In the genomic region with DNA sequence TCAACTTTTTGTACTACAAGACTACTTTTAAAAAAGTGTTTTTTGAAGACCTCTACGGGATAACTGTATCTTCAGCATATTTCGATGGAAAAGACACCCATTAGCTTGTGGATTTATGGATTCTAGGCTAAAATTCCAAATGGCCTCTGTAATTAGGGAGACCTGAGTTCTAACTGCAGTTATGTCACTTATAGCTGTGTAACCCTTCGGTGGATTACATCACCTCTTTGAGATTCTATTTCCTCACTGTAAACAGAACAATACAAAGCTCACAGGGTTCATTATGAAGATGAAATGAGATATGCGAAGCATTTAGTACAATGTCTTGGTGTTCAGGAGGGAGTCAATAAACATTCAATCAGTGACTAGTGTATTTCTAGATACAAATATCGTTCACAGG, we compare ENCODE assay signal across 1 cellular context.
TF ChIP-seq lines count a peak whose summit lies in the region.

No MANE protein-coding gene starts in this region.

TF ChIP-seq in HepG2, 621 proteins besides CTCF, POLR2A, EP300 and RAD21 (continued from another document):
- TF ChIP-seq, protein P1, sequence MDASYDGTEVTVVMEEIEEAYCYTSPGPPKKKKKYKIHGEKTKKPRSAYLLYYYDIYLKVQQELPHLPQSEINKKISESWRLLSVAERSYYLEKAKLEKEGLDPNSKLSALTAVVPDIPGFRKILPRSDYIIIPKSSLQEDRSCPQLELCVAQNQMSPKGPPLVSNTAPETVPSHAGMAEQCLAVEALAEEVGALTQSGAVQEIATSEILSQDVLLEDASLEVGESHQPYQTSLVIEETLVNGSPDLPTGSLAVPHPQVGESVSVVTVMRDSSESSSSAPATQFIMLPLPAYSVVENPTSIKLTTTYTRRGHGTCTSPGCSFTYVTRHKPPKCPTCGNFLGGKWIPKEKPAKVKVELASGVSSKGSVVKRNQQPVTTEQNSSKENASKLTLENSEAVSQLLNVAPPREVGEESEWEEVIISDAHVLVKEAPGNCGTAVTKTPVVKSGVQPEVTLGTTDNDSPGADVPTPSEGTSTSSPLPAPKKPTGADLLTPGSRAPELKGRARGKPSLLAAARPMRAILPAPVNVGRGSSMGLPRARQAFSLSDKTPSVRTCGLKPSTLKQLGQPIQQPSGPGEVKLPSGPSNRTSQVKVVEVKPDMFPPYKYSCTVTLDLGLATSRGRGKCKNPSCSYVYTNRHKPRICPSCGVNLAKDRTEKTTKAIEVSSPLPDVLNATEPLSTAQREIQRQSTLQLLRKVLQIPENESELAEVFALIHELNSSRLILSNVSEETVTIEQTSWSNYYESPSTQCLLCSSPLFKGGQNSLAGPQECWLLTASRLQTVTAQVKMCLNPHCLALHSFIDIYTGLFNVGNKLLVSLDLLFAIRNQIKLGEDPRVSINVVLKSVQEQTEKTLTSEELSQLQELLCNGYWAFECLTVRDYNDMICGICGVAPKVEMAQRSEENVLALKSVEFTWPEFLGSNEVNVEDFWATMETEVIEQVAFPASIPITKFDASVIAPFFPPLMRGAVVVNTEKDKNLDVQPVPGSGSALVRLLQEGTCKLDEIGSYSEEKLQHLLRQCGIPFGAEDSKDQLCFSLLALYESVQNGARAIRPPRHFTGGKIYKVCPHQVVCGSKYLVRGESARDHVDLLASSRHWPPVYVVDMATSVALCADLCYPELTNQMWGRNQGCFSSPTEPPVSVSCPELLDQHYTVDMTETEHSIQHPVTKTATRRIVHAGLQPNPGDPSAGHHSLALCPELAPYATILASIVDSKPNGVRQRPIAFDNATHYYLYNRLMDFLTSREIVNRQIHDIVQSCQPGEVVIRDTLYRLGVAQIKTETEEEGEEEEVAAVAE (CRISPR knock-in tag; IDR thresholded peaks at IDR 0.05; ENCODE audit: borderline replicate concordance) = no peak
- TF ChIP-seq KAT7 (CRISPR knock-in tag; IDR thresholded peaks at IDR 0.05; ENCODE audit: borderline replicate concordance) = peak; percentile 68; the same call in 1 of the 2 replicates
- no peak for TF ChIP-seq ZNF772 (CRISPR knock-in tag; IDR thresholded peaks at IDR 0.05)
- TF ChIP-seq PCBP2 (optimal IDR thresholded peaks at IDR 0.05; ENCODE audit: low read depth, low read length, poor library complexity, severe bottlenecking) = no peak
- TF ChIP-seq ZNF652 (CRISPR knock-in tag; IDR thresholded peaks at IDR 0.05; ENCODE audit: borderline replicate concordance, low read depth) = peak; percentile 59; the same call in 1 of the 2 replicates
- TF ChIP-seq ATF7-NPFF (CRISPR knock-in tag; IDR thresholded peaks at IDR 0.05; ENCODE audit: low read depth) = no peak
- no peak for TF ChIP-seq NPAS2 (CRISPR knock-in tag; IDR thresholded peaks at IDR 0.05; ENCODE audit: borderline replicate concordance)
- no peak for TF ChIP-seq MYNN (CRISPR knock-in tag; IDR thresholded peaks at IDR 0.05; ENCODE audit: low read depth)
- TF ChIP-seq, protein P2, sequence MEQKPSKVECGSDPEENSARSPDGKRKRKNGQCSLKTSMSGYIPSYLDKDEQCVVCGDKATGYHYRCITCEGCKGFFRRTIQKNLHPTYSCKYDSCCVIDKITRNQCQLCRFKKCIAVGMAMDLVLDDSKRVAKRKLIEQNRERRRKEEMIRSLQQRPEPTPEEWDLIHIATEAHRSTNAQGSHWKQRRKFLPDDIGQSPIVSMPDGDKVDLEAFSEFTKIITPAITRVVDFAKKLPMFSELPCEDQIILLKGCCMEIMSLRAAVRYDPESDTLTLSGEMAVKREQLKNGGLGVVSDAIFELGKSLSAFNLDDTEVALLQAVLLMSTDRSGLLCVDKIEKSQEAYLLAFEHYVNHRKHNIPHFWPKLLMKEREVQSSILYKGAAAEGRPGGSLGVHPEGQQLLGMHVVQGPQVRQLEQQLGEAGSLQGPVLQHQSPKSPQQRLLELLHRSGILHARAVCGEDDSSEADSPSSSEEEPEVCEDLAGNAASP (CRISPR knock-in tag; IDR thresholded peaks at IDR 0.05; ENCODE audit: borderline replicate concordance) = no peak
- peak; percentile 85 for TF ChIP-seq GATAD2A (CRISPR knock-in tag; IDR thresholded peaks at IDR 0.05)
- TF ChIP-seq MXD4 (CRISPR knock-in tag; IDR thresholded peaks at IDR 0.05) = no peak
- peak; percentile 57; the same call in 1 of the 2 replicates for TF ChIP-seq FOXJ3 (CRISPR knock-in tag; IDR thresholded peaks at IDR 0.05; ENCODE audit: borderline replicate concordance)
- TF ChIP-seq, protein P3, sequence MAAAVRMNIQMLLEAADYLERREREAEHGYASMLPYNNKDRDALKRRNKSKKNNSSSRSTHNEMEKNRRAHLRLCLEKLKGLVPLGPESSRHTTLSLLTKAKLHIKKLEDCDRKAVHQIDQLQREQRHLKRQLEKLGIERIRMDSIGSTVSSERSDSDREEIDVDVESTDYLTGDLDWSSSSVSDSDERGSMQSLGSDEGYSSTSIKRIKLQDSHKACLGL (CRISPR knock-in tag; IDR thresholded peaks at IDR 0.05) = no peak
- no peak for TF ChIP-seq NFYC (CRISPR knock-in tag; IDR thresholded peaks at IDR 0.05)
- no peak for TF ChIP-seq SOX6 (IDR thresholded peaks at IDR 0.05)
- TF ChIP-seq SOX6 (CRISPR knock-in tag; IDR thresholded peaks at IDR 0.05) = peak; percentile 82
- TF ChIP-seq, protein P4, sequence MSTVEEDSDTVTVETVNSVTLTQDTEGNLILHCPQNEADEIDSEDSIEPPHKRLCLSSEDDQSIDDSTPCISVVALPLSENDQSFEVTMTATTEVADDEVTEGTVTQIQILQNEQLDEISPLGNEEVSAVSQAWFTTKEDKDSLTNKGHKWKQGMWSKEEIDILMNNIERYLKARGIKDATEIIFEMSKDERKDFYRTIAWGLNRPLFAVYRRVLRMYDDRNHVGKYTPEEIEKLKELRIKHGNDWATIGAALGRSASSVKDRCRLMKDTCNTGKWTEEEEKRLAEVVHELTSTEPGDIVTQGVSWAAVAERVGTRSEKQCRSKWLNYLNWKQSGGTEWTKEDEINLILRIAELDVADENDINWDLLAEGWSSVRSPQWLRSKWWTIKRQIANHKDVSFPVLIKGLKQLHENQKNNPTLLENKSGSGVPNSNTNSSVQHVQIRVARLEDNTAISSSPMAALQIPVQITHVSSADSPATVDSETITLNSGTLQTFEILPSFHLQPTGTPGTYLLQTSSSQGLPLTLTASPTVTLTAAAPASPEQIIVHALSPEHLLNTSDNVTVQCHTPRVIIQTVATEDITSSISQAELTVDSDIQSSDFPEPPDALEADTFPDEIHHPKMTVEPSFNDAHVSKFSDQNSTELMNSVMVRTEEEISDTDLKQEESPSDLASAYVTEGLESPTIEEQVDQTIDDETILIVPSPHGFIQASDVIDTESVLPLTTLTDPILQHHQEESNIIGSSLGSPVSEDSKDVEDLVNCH (CRISPR knock-in tag; IDR thresholded peaks at IDR 0.05) = no peak
- no peak for TF ChIP-seq ZNF121 (CRISPR knock-in tag; IDR thresholded peaks at IDR 0.05)
- 0 out of 2 replicates have a peak, but pooled peaks have one; percentile 36 for TF ChIP-seq ZNF331 (CRISPR knock-in tag; IDR thresholded peaks at IDR 0.05)
- TF ChIP-seq RAD51 (IDR thresholded peaks at IDR 0.05; ENCODE audit: borderline replicate concordance) = no peak
- no peak for TF ChIP-seq SRSF4 (IDR thresholded peaks at IDR 0.05; ENCODE audit: low read depth, low read length, poor library complexity, severe bottlenecking)
- TF ChIP-seq, protein P5, sequence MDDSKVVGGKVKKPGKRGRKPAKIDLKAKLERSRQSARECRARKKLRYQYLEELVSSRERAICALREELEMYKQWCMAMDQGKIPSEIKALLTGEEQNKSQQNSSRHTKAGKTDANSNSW (CRISPR knock-in tag; IDR thresholded peaks at IDR 0.05; ENCODE audit: borderline replicate concordance) = no peak
- no peak for TF ChIP-seq MED13 (CRISPR knock-in tag; IDR thresholded peaks at IDR 0.05)
- no peak for TF ChIP-seq CBX1 (IDR thresholded peaks at IDR 0.05; ENCODE audit: low read depth)
- TF ChIP-seq, protein P6, sequence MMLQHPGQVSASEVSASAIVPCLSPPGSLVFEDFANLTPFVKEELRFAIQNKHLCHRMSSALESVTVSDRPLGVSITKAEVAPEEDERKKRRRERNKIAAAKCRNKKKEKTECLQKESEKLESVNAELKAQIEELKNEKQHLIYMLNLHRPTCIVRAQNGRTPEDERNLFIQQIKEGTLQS (CRISPR knock-in tag; IDR thresholded peaks at IDR 0.05) = peak; percentile 52; the same call in 1 of the 2 replicates
- TF ChIP-seq ZNF264 (CRISPR knock-in tag; IDR thresholded peaks at IDR 0.05) = no peak
- peak in 1 of 2 experiments; percentile 57; a peak in 1 of 4 replicates for TF ChIP-seq KLF16 (CRISPR knock-in tag; IDR thresholded peaks at IDR 0.05)
- TF ChIP-seq SPEN (CRISPR knock-in tag; IDR thresholded peaks at IDR 0.05; ENCODE audit: low read depth) = no peak
- TF ChIP-seq, protein P7, sequence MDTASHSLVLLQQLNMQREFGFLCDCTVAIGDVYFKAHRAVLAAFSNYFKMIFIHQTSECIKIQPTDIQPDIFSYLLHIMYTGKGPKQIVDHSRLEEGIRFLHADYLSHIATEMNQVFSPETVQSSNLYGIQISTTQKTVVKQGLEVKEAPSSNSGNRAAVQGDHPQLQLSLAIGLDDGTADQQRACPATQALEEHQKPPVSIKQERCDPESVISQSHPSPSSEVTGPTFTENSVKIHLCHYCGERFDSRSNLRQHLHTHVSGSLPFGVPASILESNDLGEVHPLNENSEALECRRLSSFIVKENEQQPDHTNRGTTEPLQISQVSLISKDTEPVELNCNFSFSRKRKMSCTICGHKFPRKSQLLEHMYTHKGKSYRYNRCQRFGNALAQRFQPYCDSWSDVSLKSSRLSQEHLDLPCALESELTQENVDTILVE (CRISPR knock-in tag; IDR thresholded peaks at IDR 0.05) = peak; percentile 56; the same call in 1 of the 2 replicates
TF ChIP-seq in HepG2: peak in this region for 58.
